ENCODE assay signal across 8 cellular contexts in genomic region chr5:148805323-148806290, GRCh38. TPM values are rescaled to one million over a fixed set of nuclear protein-coding genes. Genes with fewer than 3 reads are reported as not detected.
DNase-seq lines count a peak whose midpoint lies in the region; ATAC-seq and TF ChIP-seq lines count a peak whose summit lies in the region.

No MANE protein-coding gene starts in this region.

- H3K4me1 ChIP-seq in mucosa of descending colon (ENCODE audit: low read depth) = peaks cover 10% of the 10 kb centered on the region

- intact Hi-C loops in activated T-helper 1 cell treated with anti-CD3 and anti-CD28 coated beads, Interleukin-12 subunit alpha, Interleukin-12 subunit beta, Interleukin-2, Interleukin-4 antibody, amounts not matched to agents 30 ng/mL and 10 ng/mL and 1 ng/mL, durations not matched to agents 14 hours and 24 hours and 36 hours (cut with micrococcal nuclease) = loop anchor here (5.0 kb wide), 4 partner anchors 183 to 618 kb away; partner anchors contain the start of genes FBXO38 and PCYOX1L
- intact Hi-C loops in mucosa of descending colon (cut with DNase I, micrococcal nuclease) = no loop called here

- H3K27ac Mint-ChIP-seq in activated T-helper 1 cell treated with anti-CD3 and anti-CD28 coated beads, Interleukin-12 subunit alpha, Interleukin-12 subunit beta, Interleukin-2, Interleukin-4 antibody, amounts not matched to agents 30 ng/mL and 10 ng/mL and 1 ng/mL, durations not matched to agents 14 hours and 24 hours and 36 hours = peak overlapping the region; percentile 72
- H3K27ac Mint-ChIP-seq in activated CD8-positive, alpha-beta memory T cell treated with anti-CD3 and anti-CD28 coated beads, Interleukin-2, amount 10 ng/mL, durations not matched to agents 7 days and 5 days = no peak overlapping the region

- peak overlapping the region; percentile 60 for H3K4me3 Mint-ChIP-seq in activated T-helper 1 cell treated with anti-CD3 and anti-CD28 coated beads, Interleukin-12 subunit alpha, Interleukin-12 subunit beta, Interleukin-2, Interleukin-4 antibody, amounts not matched to agents 30 ng/mL and 10 ng/mL and 1 ng/mL, durations not matched to agents 14 hours and 24 hours and 36 hours
- H3K4me3 Mint-ChIP-seq in activated CD8-positive, alpha-beta memory T cell treated with anti-CD3 and anti-CD28 coated beads, Interleukin-2, amount 10 ng/mL, durations not matched to agents 7 days and 5 days = no peak overlapping the region

- H3K27me3 Mint-ChIP-seq in activated T-helper 1 cell treated with anti-CD3 and anti-CD28 coated beads, Interleukin-12 subunit alpha, Interleukin-12 subunit beta, Interleukin-2, Interleukin-4 antibody, amounts not matched to agents 30 ng/mL and 10 ng/mL and 1 ng/mL, durations not matched to agents 14 hours and 24 hours and 36 hours (ENCODE audit: insufficient read depth) = no peaks in the 10 kb centered on the region
- peaks cover 5% of the 10 kb centered on the region for H3K27me3 Mint-ChIP-seq in activated CD8-positive, alpha-beta memory T cell treated with anti-CD3 and anti-CD28 coated beads, Interleukin-2, amount 10 ng/mL, durations not matched to agents 7 days and 5 days

- H3K9me3 Mint-ChIP-seq in activated T-helper 1 cell treated with anti-CD3 and anti-CD28 coated beads, Interleukin-12 subunit alpha, Interleukin-12 subunit beta, Interleukin-2, Interleukin-4 antibody, amounts not matched to agents 30 ng/mL and 10 ng/mL and 1 ng/mL, durations not matched to agents 14 hours and 24 hours and 36 hours = peaks cover 9% of the 10 kb centered on the region
- peaks cover 10% of the 10 kb centered on the region for H3K9me3 Mint-ChIP-seq in activated CD8-positive, alpha-beta memory T cell treated with anti-CD3 and anti-CD28 coated beads, Interleukin-2, amount 10 ng/mL, durations not matched to agents 7 days and 5 days (ENCODE audit: low read depth)

- no peak for TF ChIP-seq CTCF in mucosa of descending colon (IDR thresholded peaks at IDR 0.05)

- H3K4me3 ChIP-seq in mucosa of descending colon = no peak overlapping the region

- CTCF ChIA-PET in activated CD8-positive, alpha-beta memory T cell treated with anti-CD3 and anti-CD28 coated beads, Interleukin-2, amount 10 ng/mL, durations not matched to agents 7 days and 5 days (lab: Charles Lee) = interaction anchor here (0.9 to 4.2 kb wide), 8 partner anchors 14 to 153 kb away, joined by 3 to 10 read pairs (median 3); partner anchors contain the start of gene ADRB2

- no peaks in the 10 kb centered on the region for H3K9me3 ChIP-seq in mucosa of descending colon

- peak; percentile 6 for DNase-seq in ELF-1 (ENCODE audit: low read depth, low spot score)
- DNase-seq in activated T-helper 1 cell treated with anti-CD3 and anti-CD28 coated beads, Interleukin-12 subunit alpha, Interleukin-12 subunit beta, Interleukin-2, Interleukin-4 antibody, amounts not matched to agents 30 ng/mL and 10 ng/mL and 1 ng/mL, durations not matched to agents 14 hours and 24 hours and 36 hours (ENCODE audit: low spot score) = no peak
- DNase-seq in mucosa of descending colon = peak in 1 of 3 donors; percentile 34
- no peak for DNase-seq in epidermal melanocyte (ENCODE audit: insufficient read length, low spot score)
- no peak for DNase-seq in activated CD8-positive, alpha-beta memory T cell treated with anti-CD3 and anti-CD28 coated beads, Interleukin-2, amount 10 ng/mL, durations not matched to agents 7 days and 5 days
- DNase-seq in activated CD8-positive, alpha-beta memory T cell treated with anti-CD3 and anti-CD28 coated beads, Interleukin-2, amount 50 U/mL, for 4 hours = no peak

- peaks cover 64% of the 10 kb centered on the region for H3K4me1 Mint-ChIP-seq in activated T-helper 1 cell treated with anti-CD3 and anti-CD28 coated beads, Interleukin-12 subunit alpha, Interleukin-12 subunit beta, Interleukin-2, Interleukin-4 antibody, amounts not matched to agents 30 ng/mL and 10 ng/mL and 1 ng/mL, durations not matched to agents 14 hours and 24 hours and 36 hours (ENCODE audit: low read depth)
- H3K4me1 Mint-ChIP-seq in activated CD8-positive, alpha-beta memory T cell treated with anti-CD3 and anti-CD28 coated beads, Interleukin-2, amount 10 ng/mL, durations not matched to agents 7 days and 5 days = peaks cover 58% of the 10 kb centered on the region

- peaks cover 2% of the 10 kb centered on the region for H3K36me3 Mint-ChIP-seq in activated T-helper 1 cell treated with anti-CD3 and anti-CD28 coated beads, Interleukin-12 subunit alpha, Interleukin-12 subunit beta, Interleukin-2, Interleukin-4 antibody, amounts not matched to agents 30 ng/mL and 10 ng/mL and 1 ng/mL, durations not matched to agents 14 hours and 24 hours and 36 hours (ENCODE audit: low read depth)
- H3K36me3 Mint-ChIP-seq in activated CD8-positive, alpha-beta memory T cell treated with anti-CD3 and anti-CD28 coated beads, Interleukin-2, amount 10 ng/mL, durations not matched to agents 7 days and 5 days = peaks cover 19% of the 10 kb centered on the region

- no peaks in the 10 kb centered on the region for H3K36me3 ChIP-seq in mucosa of descending colon (ENCODE audit: low read depth)

- peak; percentile 43 for ATAC-seq in GM19463 (IDR thresholded peaks at IDR 0.05; ENCODE audit: unreplicated experiment)
- peak; percentile 19 for ATAC-seq in HG03521 (IDR thresholded peaks at IDR 0.05; ENCODE audit: unreplicated experiment)
- peak; percentile 14 for ATAC-seq in mucosa of descending colon
- no peak for ATAC-seq in activated CD8-positive, alpha-beta memory T cell treated with anti-CD3 and anti-CD28 coated beads, Interleukin-2, amount 10 ng/mL, durations not matched to agents 7 days and 5 days

RNA-seq across cellular contexts. Expression of gene ADRB2, which starts 20.8 kb away (rescaled TPM):
- total RNA-seq in activated T-helper 1 cell treated with anti-CD3 and anti-CD28 coated beads, Interleukin-12 subunit alpha, Interleukin-12 subunit beta, Interleukin-2, Interleukin-4 antibody, amounts not matched to agents 30 ng/mL and 10 ng/mL and 1 ng/mL, durations not matched to agents 14 hours and 24 hours and 36 hours = 0.83 and 0.93 TPM in 2 replicates
- total RNA-seq in mucosa of descending colon = 1 to 10 TPM in 2 of 3 donors, under 1 TPM in 1; 0.41 to 3.1 (median 1.4) TPM
- 1 to 10 TPM; 1.7 to 4.4 TPM for total RNA-seq in activated CD8-positive, alpha-beta memory T cell treated with anti-CD3 and anti-CD28 coated beads, Interleukin-2, amount 10 ng/mL, durations not matched to agents 7 days and 5 days
